33 cellular contexts compared by ENCODE assay signal in genomic region chr15:83809345-83809744, GRCh38.
"Had no signal": no experiment of that assay in that cellular context is flagged by ENCODE, and none has a peak within 500 bp of the region (broad histone marks: within the 10 kb centered on the region; RNA-seq: fewer than 3 reads in every experiment).

No MANE protein-coding gene starts in this region.

- H3K4me1 Mint-ChIP-seq: activated naive CD8-positive, alpha-beta T cell treated with anti-CD3 and anti-CD28 coated beads for 36 hours; activated T-helper 17 cell treated with anti-CD3 and anti-CD28 coated beads, Interleukin-2, amount 50 U/mL, for 72 hours; central memory CD8-positive, alpha-beta T cell had no signal

- H3K36me3 Mint-ChIP-seq: activated CD4-positive, alpha-beta memory T cell treated with anti-CD3 and anti-CD28 coated beads for 36 hours; activated naive CD8-positive, alpha-beta T cell treated with anti-CD3 and anti-CD28 coated beads for 36 hours had no signal

- DNase-seq: activated CD4-positive, alpha-beta memory T cell treated with anti-CD3 and anti-CD28 coated beads for 36 hours; activated CD4-positive, alpha-beta T cell treated with anti-CD3 and anti-CD28 coated beads, Interleukin-2, amount 50 U/mL, for 1 hour; activated CD8-positive, alpha-beta memory T cell treated with anti-CD3 and anti-CD28 coated beads, Interleukin-2, amount 50 U/mL, for 48 hours; activated effector memory CD4-positive, alpha-beta T cell treated with anti-CD3 and anti-CD28 coated beads, Interleukin-2, amount 50 U/mL, for 16 hours; activated naive CD4-positive, alpha-beta T cell; activated naive CD4-positive, alpha-beta T cell treated with anti-CD3 and anti-CD28 coated beads, Interleukin-2, amount 50 U/mL, for 16 hours; activated naive CD8-positive, alpha-beta T cell treated with anti-CD3 and anti-CD28 coated beads for 36 hours; activated T-cell treated with anti-CD3 and anti-CD28 coated beads, Interleukin-2, amount 50 U/mL, for 48 hours; amniotic stem cell; aorta; brain microvascular endothelial cell; Kasumi-1; KG1; MM.1S; MV-4-11; NCI-H1092; NCI-H1417; NCI-H146; NCI-H187; NCI-H2029 treated with DMSO at 0.1 percent for 48 hours; NCI-H2107; NCI-H2171; NCI-H510A; NCI-H748 treated with DMSO at 0.1 percent for 48 hours; NK-92 treated with Interleukin-12 subunit alpha and Interleukin-12 subunit beta, amount 100 ng/mL, for 24 hours; PC-3; Peyer's patch; RPMI8226; SIG-M5 had no signal

- H3K4me3 ChIP-seq: cardiac muscle cell, Peyer's patch had no signal

- ATAC-seq: activated T-helper 17 cell treated with anti-CD3 and anti-CD28 coated beads, Interleukin-2, amount 50 U/mL, for 72 hours; PC-3; Right ventricle myocardium inferior had no signal

- H3K4me3 Mint-ChIP-seq: activated CD4-positive, alpha-beta memory T cell treated with anti-CD3 and anti-CD28 coated beads for 36 hours; activated naive CD8-positive, alpha-beta T cell treated with anti-CD3 and anti-CD28 coated beads for 36 hours; activated T-helper 17 cell treated with anti-CD3 and anti-CD28 coated beads, Interleukin-2, amount 50 U/mL, for 72 hours; central memory CD8-positive, alpha-beta T cell had no signal

- H3K9me3 Mint-ChIP-seq: central memory CD8-positive, alpha-beta T cell had no signal

- H3K27ac Mint-ChIP-seq: activated CD4-positive, alpha-beta memory T cell treated with anti-CD3 and anti-CD28 coated beads for 36 hours; activated naive CD8-positive, alpha-beta T cell treated with anti-CD3 and anti-CD28 coated beads for 36 hours; activated T-helper 17 cell treated with anti-CD3 and anti-CD28 coated beads, Interleukin-2, amount 50 U/mL, for 72 hours had no signal
